In the genomic region with DNA sequence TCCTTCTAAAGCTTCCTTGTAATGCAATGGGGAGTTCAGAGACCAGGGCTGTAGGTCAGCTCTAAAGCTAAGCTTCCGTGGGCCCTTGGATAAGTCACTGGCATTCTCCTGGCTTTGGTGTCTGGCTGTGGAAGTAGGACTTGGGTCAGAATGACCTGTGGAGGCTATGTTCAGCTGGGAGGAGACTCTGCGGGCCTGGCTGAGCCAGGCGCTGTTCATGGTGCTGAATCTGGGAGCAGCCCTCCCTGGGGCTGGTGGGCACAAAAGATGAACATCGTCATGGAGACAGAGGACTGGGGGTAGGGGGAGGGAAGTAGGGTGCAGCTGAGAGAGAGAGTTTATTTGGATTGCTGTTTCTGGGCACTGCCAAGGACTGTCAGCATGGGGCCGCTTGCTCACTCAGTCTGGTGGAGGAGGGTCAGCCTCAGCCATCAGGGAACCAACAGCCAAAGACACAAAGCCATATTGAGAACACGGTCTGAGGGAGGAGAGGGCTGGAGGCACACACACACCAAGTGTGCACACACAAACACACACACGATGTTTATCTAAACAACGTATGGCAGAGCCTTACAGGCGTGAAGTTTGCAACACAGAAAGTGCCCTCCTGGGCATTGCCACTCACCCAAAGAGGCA, we compare ENCODE assay signal across 1 cellular context.
TF ChIP-seq lines count a peak whose summit lies in the region.

No MANE protein-coding gene starts in this region.

TF ChIP-seq in GM23338, 12 proteins besides CTCF, POLR2A, EP300 and RAD21 (continued from another document):
- TF ChIP-seq ZNF462 (CRISPR knock-in tag; IDR thresholded peaks at IDR 0.05), result no peak
- TF ChIP-seq ZNF331 (CRISPR knock-in tag; IDR thresholded peaks at IDR 0.05; ENCODE audit: low read depth), result no peak
